ENCODE assay signal across 21 cellular contexts in genomic region chr5:1926071-1926440, GRCh38. TPM values are rescaled to one million over a fixed set of nuclear protein-coding genes. Genes with fewer than 3 reads are reported as not detected.
DNase-seq lines count a peak whose midpoint lies in the region; ATAC-seq, FAIRE-seq and TF ChIP-seq lines count a peak whose summit lies in the region.
"Had no signal": no experiment of that assay in that cellular context is flagged by ENCODE, and none has a peak within 500 bp of the region (broad histone marks: within the 10 kb centered on the region; RNA-seq: fewer than 3 reads in every experiment).

No MANE protein-coding gene starts in this region.

- POLR2A ChIA-PET in K562 (lab: Yijun Ruan, JAX) = no interaction called here

- H2BK120ac ChIP-seq in neuronal stem cell (ENCODE audit: low read depth, low read length) = peak overlapping the region; percentile 75

- ATAC-seq in stimulated activated naive CD8-positive, alpha-beta T cell treated with anti-CD3 and anti-CD28 coated beads, Interleukin-15, amount 100 ng/mL, for 72 hours = peak; percentile 34
- ATAC-seq in stimulated activated naive CD8-positive, alpha-beta T cell treated with anti-CD3 and anti-CD28 coated beads, Interleukin-15, Interleukin-2, amounts not matched to agents 100 U/mL and 50 U/mL, for 24 hours = no peak
- ATAC-seq in K562 (peak; percentile 20; the same call in 1 of the 3 replicates), GM18519 (IDR thresholded peaks at IDR 0.05; ENCODE audit: low FRiP score, unreplicated experiment) (no peak), gastroesophageal sphincter (no peak)

- H3K23ac ChIP-seq in neuronal stem cell (ENCODE audit: low read depth, low read length, poor library complexity) = peak overlapping the region; percentile 69

- H3K4me3 ChIP-seq in K562 = no peak overlapping the region
- no peak overlapping the region for H3K4me3 ChIP-seq in neuronal stem cell (ENCODE audit: low read length in 2 of 2)
- H3K4me3 ChIP-seq in gastroesophageal sphincter = no peak overlapping the region

- no peak for TF ChIP-seq CTCF in K562 (IDR thresholded peaks at IDR 0.05 in 2 of 3, conservative IDR thresholded peaks at IDR 0.05 in 1 of 3; ENCODE audit: insufficient read depth in 2 of 3, low read depth in 1 of 3, low read length in 3 of 3)
- no peak for TF ChIP-seq CTCF in gastroesophageal sphincter (IDR thresholded peaks at IDR 0.05)

- H2AFZ ChIP-seq in K562 (ENCODE audit: low read depth, low read length) (no peak overlapping the region), neuronal stem cell (ENCODE audit: low read length) (no peak overlapping the region)

- H3K27ac ChIP-seq in K562 (ENCODE audit: extremely low read depth, low read depth, low read length) (no peak overlapping the region), neuronal stem cell (replicated peaks; ENCODE audit: low read length) (no peak overlapping the region), gastroesophageal sphincter (no peak overlapping the region)

- TF ChIP-seq EP300 in K562 (IDR thresholded peaks at IDR 0.05; ENCODE audit: low read length) = no peak
- no peak for TF ChIP-seq EP300 in gastroesophageal sphincter (IDR thresholded peaks at IDR 0.05)

- 0% methylated on average over 1 of the region's 5 CpGs for WGBS in K562 (ENCODE audit: insufficient coverage, low coverage, missing lambda C conversion rate)
- no CpG with 5 or more reads among the region's 5 CpGs for WGBS in neuronal stem cell (ENCODE audit: extremely low coverage in 2 of 2, insufficient read length in 2 of 2, insufficient replicate concordance in 1 of 2), 2 donors
- 100% methylated on average over 1 of the region's 5 CpGs; no CpG with 5 or more reads in 1 of the 2 donors for WGBS in gastroesophageal sphincter (ENCODE audit: low coverage in 1 of 2), 2 donors

- H2BK5ac ChIP-seq in neuronal stem cell (ENCODE audit: low read length) = no peak overlapping the region

- no TSS peak for BruUV-seq in K562 (replicated peaks; lab: Mats Ljungman, UMichigan)

- H2BK12ac ChIP-seq in neuronal stem cell (ENCODE audit: low read length) = no peak overlapping the region

- H3K4me3 Mint-ChIP-seq in stimulated activated naive CD8-positive, alpha-beta T cell treated with anti-CD3 and anti-CD28 coated beads, Interleukin-15, amount 100 ng/mL, for 72 hours = no peak overlapping the region
- H3K4me3 Mint-ChIP-seq: CD4-positive, CD25-positive, alpha-beta regulatory T cell; CD8-positive, alpha-beta memory T cell; H9 had no signal

- H3K4ac ChIP-seq in neuronal stem cell (ENCODE audit: low read length) = no peak overlapping the region

- H3K27me3 Mint-ChIP-seq in stimulated activated naive CD8-positive, alpha-beta T cell treated with anti-CD3 and anti-CD28 coated beads, Interleukin-15, amount 100 ng/mL, for 72 hours = peaks cover 10% of the 10 kb centered on the region
- H3K27me3 Mint-ChIP-seq: CD4-positive, CD25-positive, alpha-beta regulatory T cell had no signal

- H3K4me1 Mint-ChIP-seq in stimulated activated naive CD8-positive, alpha-beta T cell treated with anti-CD3 and anti-CD28 coated beads, Interleukin-15, amount 100 ng/mL, for 72 hours = no peaks in the 10 kb centered on the region
- H3K4me1 Mint-ChIP-seq: CD4-positive, CD25-positive, alpha-beta regulatory T cell; CD8-positive, alpha-beta memory T cell had no signal

- intact Hi-C loops in K562 (cut with micrococcal nuclease) = no loop called here

- no peak overlapping the region for H4K8ac ChIP-seq in neuronal stem cell (ENCODE audit: low read depth, low read length)

- TF ChIP-seq POLR2A in K562 (conservative IDR thresholded peaks at IDR 0.05) (no peak), gastroesophageal sphincter (IDR thresholded peaks at IDR 0.05) (no peak)

- H3K9me3 Mint-ChIP-seq in stimulated activated naive CD8-positive, alpha-beta T cell treated with anti-CD3 and anti-CD28 coated beads, Interleukin-15, amount 100 ng/mL, for 72 hours = no peaks in the 10 kb centered on the region
- H3K9me3 Mint-ChIP-seq: CD4-positive, CD25-positive, alpha-beta regulatory T cell; CD8-positive, alpha-beta memory T cell; H9 had no signal

- DNase-seq in stimulated activated naive CD8-positive, alpha-beta T cell treated with anti-CD3 and anti-CD28 coated beads, Interleukin-15, amount 100 ng/mL, for 72 hours = no peak
- DNase-seq in stimulated activated naive CD8-positive, alpha-beta T cell treated with anti-CD3 and anti-CD28 coated beads, Interleukin-15, Interleukin-2, amounts not matched to agents 100 U/mL and 50 U/mL, for 24 hours = no peak
- no peak for DNase-seq in K562 (ENCODE audit: extremely low read depth in 1 of 4, low spot score in 3 of 4)
- no peak for DNase-seq in neuronal stem cell (ENCODE audit: low spot score)
- no peak for DNase-seq in DMS79 treated with DMSO at 0.1 percent for 48 hours (lab: John Stamatoyannopoulos, UW)
- DNase-seq: ACHN; BE2C; C1 segment of cervical spinal cord; Caco-2; CD4-positive, CD25-positive, alpha-beta regulatory T cell; CD8-positive, alpha-beta memory T cell; GDM1; H9 had no signal

- peak overlapping the region; percentile 40 for H2AK5ac ChIP-seq in neuronal stem cell (ENCODE audit: low read depth, low read length)

- FAIRE-seq in K562 (lab: Jason Lieb, UNC) = no peak
- FAIRE-seq: A204.1, D721Med, GM12892, GM18507, H1 had no signal

- H3K4me1 ChIP-seq in K562 (replicated peaks in 1 of 2; ENCODE audit: control insufficient read depth in 2 of 2, insufficient read depth in 2 of 2, low read length in 2 of 2) = peaks cover 0 to 8% of the 10 kb centered on the region in 2 experiments; a peak in 1 of 5 replicates
- peaks cover 0 to 10% of the 10 kb centered on the region in 2 donors for H3K4me1 ChIP-seq in neuronal stem cell (ENCODE audit: control insufficient read depth in 2 of 2, insufficient read depth in 1 of 2, low read depth in 1 of 2, low read length in 2 of 2)
- peaks cover 0 to 8% (median 0%) of the 10 kb centered on the region in 3 donors for H3K4me1 ChIP-seq in gastroesophageal sphincter
- H3K4me1 ChIP-seq: BE2C, Caco-2 had no signal

- H4K20me1 ChIP-seq in K562 (replicated peaks; ENCODE audit: control insufficient read depth, insufficient read depth, low read length) = peaks cover 3% of the 10 kb centered on the region; the same call in 1 of the 2 replicates

- no peak for TF ChIP-seq RAD21 in K562 (CRISPR knock-in tag; conservative IDR thresholded peaks at IDR 0.05 in 1 of 2, IDR thresholded peaks at IDR 0.05 in 1 of 2)

- H3K9me3 ChIP-seq in K562 (replicated peaks; ENCODE audit: control insufficient read depth, insufficient read depth, low read depth, low read length) = peaks cover 8% of the 10 kb centered on the region; the same call in 1 of the 2 replicates
- H3K9me3 ChIP-seq in neuronal stem cell (replicated peaks in 1 of 2; ENCODE audit: control insufficient read depth in 2 of 2, insufficient read depth in 1 of 2, low read depth in 1 of 2, low read length in 2 of 2) = peaks cover 0 to 15% of the 10 kb centered on the region in 2 donors
- no peaks in the 10 kb centered on the region for H3K9me3 ChIP-seq in gastroesophageal sphincter
- H3K9me3 ChIP-seq: BE2C had no signal

- no peaks in the 10 kb centered on the region for H3K79me2 ChIP-seq in K562 (ENCODE audit: control insufficient read depth, insufficient read depth, low read length)

- H3K27me3 ChIP-seq in K562 (ENCODE audit: control insufficient read depth in 2 of 2, insufficient read depth in 2 of 2, low read length in 2 of 2) = peaks cover 29 to 81% of the 10 kb centered on the region in 2 experiments
- peaks cover 0 to 45% (median 19%) of the 10 kb centered on the region in 3 experiments for H3K27me3 ChIP-seq in neuronal stem cell (ENCODE audit: control insufficient read depth in 3 of 3, insufficient read depth in 3 of 3, low read depth in 1 of 3, low read length in 3 of 3)
- H3K27me3 ChIP-seq in gastroesophageal sphincter = peaks cover 73% of the 10 kb centered on the region

- no peak overlapping the region for H4K91ac ChIP-seq in neuronal stem cell (ENCODE audit: low read depth, low read length, poor library complexity)

- H3K14ac ChIP-seq in neuronal stem cell (ENCODE audit: low read length) = peak overlapping the region; percentile 49

- H3K9me1 ChIP-seq in K562 (ENCODE audit: control insufficient read depth, insufficient read depth, low read length) = no peaks in the 10 kb centered on the region

- CTCF ChIA-PET in K562 (lab: Yijun Ruan, JAX; ENCODE audit: low intra/inter-chr PET ratio) = no interaction called here

- no peak overlapping the region for H3K4me2 ChIP-seq in K562 (ENCODE audit: insufficient read depth, low read length)
- no peak overlapping the region for H3K4me2 ChIP-seq in neuronal stem cell (ENCODE audit: insufficient read depth, low read length, poor library complexity, severe bottlenecking)

- no peak overlapping the region for H3K27ac Mint-ChIP-seq in stimulated activated naive CD8-positive, alpha-beta T cell treated with anti-CD3 and anti-CD28 coated beads, Interleukin-15, amount 100 ng/mL, for 72 hours
- H3K27ac Mint-ChIP-seq: CD4-positive, CD25-positive, alpha-beta regulatory T cell; CD8-positive, alpha-beta memory T cell; H9 had no signal

- no peak overlapping the region for H3K18ac ChIP-seq in neuronal stem cell (ENCODE audit: low read length)

- H3K79me1 ChIP-seq in neuronal stem cell (ENCODE audit: low read depth, low read length) = peaks cover 4% of the 10 kb centered on the region

- in situ Hi-C loops in K562 (cut with MboI) = no loop called here

- H2BK15ac ChIP-seq in neuronal stem cell (ENCODE audit: low read length) = no peak overlapping the region

- no peaks in the 10 kb centered on the region; the same call in 2 of the 3 replicates for H3K36me3 ChIP-seq in K562 (ENCODE audit: control insufficient read depth, insufficient read depth, low read length)
- peaks cover 0 to 3% of the 10 kb centered on the region in 2 donors for H3K36me3 ChIP-seq in neuronal stem cell (replicated peaks in 1 of 2; ENCODE audit: control insufficient read depth in 2 of 2, insufficient read depth in 2 of 2, low read length in 2 of 2)
- no peaks in the 10 kb centered on the region for H3K36me3 ChIP-seq in gastroesophageal sphincter
- H3K36me3 ChIP-seq: BE2C had no signal

- H3K9ac ChIP-seq in K562 (ENCODE audit: insufficient read depth in 1 of 2, low read depth in 2 of 2, low read length in 2 of 2) (no peak overlapping the region), neuronal stem cell (ENCODE audit: low read depth, low read length, poor library complexity) (no peak overlapping the region)

RNA-seq across cellular contexts. Expression of gene IRX4, which starts 43.3 kb away (rescaled TPM):
- 0.21 TPM in 1 of 2 replicates, not detected in the other for total RNA-seq in K562 (2011; cell fraction: chromatin; rRNA removed; ENCODE audit: low replicate concordance)
- total RNA-seq in K562 (2011; cell fraction: nucleolus; rRNA removed) = not detected in 2 replicates
- not detected in 2 replicates for total RNA-seq in K562 (2011; cell fraction: nucleoplasm; rRNA removed)
- not detected in 2 replicates for total RNA-seq in K562 (2014; rRNA removed)
- not detected in 2 replicates for total RNA-seq in K562 (2014; rRNA removed; fragmentation: Illumina TruSeq; extraction: Trizol)
- not detected in 2 replicates for total RNA-seq in K562 (2015; rRNA removed; fragmentation: Illumina TruSeq; extraction: Trizol)
- total RNA-seq in K562 (2021) = not detected in 2 replicates
- not detected in 2 replicates for polyA plus RNA-seq in K562 (2011; rRNA removed)
- not detected in 2 replicates for polyA plus RNA-seq in K562 (2011; cell fraction: cytosol; rRNA removed)
- 0.10 TPM in 1 of 2 replicates, not detected in the other for polyA plus RNA-seq in K562 (2011; cell fraction: nucleus; rRNA removed)
- polyA plus RNA-seq in K562 (2012) = 0.11 TPM in 1 of 2 replicates, not detected in the other
- not detected in 2 replicates for polyA plus RNA-seq in K562 (2014; fragmentation: Illumina TruSeq; extraction: Trizol)
- not detected for polyA plus RNA-seq in K562 (2014; fragmentation: Nextera tagmentation; extraction: Ambion mirVana)
- polyA plus RNA-seq in K562 (2014; rRNA removed) = not detected in 2 replicates
- polyA minus RNA-seq in K562 (2011; rRNA and poly(A)+ RNA removed) = not detected in 2 replicates
- not detected in 2 replicates for polyA minus RNA-seq in K562 (2011; cell fraction: cytosol; rRNA and poly(A)+ RNA removed)
- 0.11 TPM in 1 of 2 replicates, not detected in the other for polyA minus RNA-seq in K562 (2011; cell fraction: nucleus; rRNA and poly(A)+ RNA removed)
- not detected for polyA plus RNA-seq in neuronal stem cell (2013, experiment 1 of 2)
- polyA plus RNA-seq in neuronal stem cell (2013, experiment 2 of 2) = 0.01 TPM
- total RNA-seq in gastroesophageal sphincter = under 1 TPM in 1 of 4 donors, not detected in 3; 0.96 TPM
- total RNA-seq: Caco-2; CD4-positive, CD25-positive, alpha-beta regulatory T cell; CD8-positive, alpha-beta memory T cell; HT-29 had no signal
- polyA plus RNA-seq: CD4-positive, CD25-positive, alpha-beta regulatory T cell; CD8-positive, alpha-beta memory T cell had no signal

Comparison
In these comparisons a context has a peak if more than half of its experiments do, and no peak if none do; other contexts are left out.
1. ATAC-seq: peak in stimulated activated naive CD8-positive, alpha-beta T cell treated with anti-CD3 and anti-CD28 coated beads, Interleukin-15, amount 100 ng/mL, for 72 hours (single experiment) and K562 (single experiment); none in stimulated activated naive CD8-positive, alpha-beta T cell treated with anti-CD3 and anti-CD28 coated beads, Interleukin-15, Interleukin-2, amounts not matched to agents 100 U/mL and 50 U/mL, for 24 hours (single experiment), GM18519 (single experiment) and gastroesophageal sphincter (single experiment).